7 cellular contexts compared by ENCODE assay signal in genomic region chr2:161414385-161415040, GRCh38. TPM values are rescaled to one million over a fixed set of nuclear protein-coding genes. Genes with fewer than 3 reads are reported as not detected.
DNase-seq lines count a peak whose midpoint lies in the region; ATAC-seq and TF ChIP-seq lines count a peak whose summit lies in the region.

No MANE protein-coding gene starts in this region.

- H3K4me1 Mint-ChIP-seq in activated T-helper 2 cell treated with anti-CD3 and anti-CD28 coated beads, Interferon-gamma antibody, Interleukin-2, Interleukin-4, amounts not matched to agents 10 μg/mL and 5 μg/mL and 100 μg/mL, durations not matched to agents 14 hours and 24 hours and 36 hours (ENCODE audit: low read depth): peaks cover 47% of the 10 kb centered on the region

- H3K36me3 Mint-ChIP-seq in activated T-helper 2 cell treated with anti-CD3 and anti-CD28 coated beads, Interferon-gamma antibody, Interleukin-2, Interleukin-4, amounts not matched to agents 10 μg/mL and 5 μg/mL and 100 μg/mL, durations not matched to agents 14 hours and 24 hours and 36 hours (ENCODE audit: low read depth): peaks cover 23% of the 10 kb centered on the region

- peaks cover 54% of the 10 kb centered on the region for H3K27me3 Mint-ChIP-seq in activated T-helper 2 cell treated with anti-CD3 and anti-CD28 coated beads, Interferon-gamma antibody, Interleukin-2, Interleukin-4, amounts not matched to agents 10 μg/mL and 5 μg/mL and 100 μg/mL, durations not matched to agents 14 hours and 24 hours and 36 hours (ENCODE audit: low read depth)

- ATAC-seq in GM21423 (IDR thresholded peaks at IDR 0.05; ENCODE audit: unreplicated experiment): peak; percentile 38

- H3K9ac ChIP-seq in rectal smooth muscle tissue (ENCODE audit: low read length): no peak overlapping the region

- H3K4me1 ChIP-seq in right atrium auricular region (peaks cover 0 to 46% of the 10 kb centered on the region in 2 donors), rectal smooth muscle tissue (ENCODE audit: control insufficient read depth, insufficient read depth, low read length) (peaks cover 4% of the 10 kb centered on the region)

- intact Hi-C loops in activated T-helper 2 cell treated with anti-CD3 and anti-CD28 coated beads, Interferon-gamma antibody, Interleukin-2, Interleukin-4, amounts not matched to agents 10 μg/mL and 5 μg/mL and 100 μg/mL, durations not matched to agents 14 hours and 24 hours and 36 hours (cut with micrococcal nuclease): loop anchor here (5.0 kb wide), 2 partner anchors 107 to 177 kb away; partner anchors contain the start of gene PSMD14

- DNase-seq in ELR (ENCODE audit: low read depth) (peak; percentile 71), LoVo (ENCODE audit: low spot score) (peak; percentile 44), right atrium auricular region (ENCODE audit: low spot score) (no peak), KG1 (lab: John Stamatoyannopoulos, UW) (no peak)
- DNase-seq in activated T-helper 2 cell treated with anti-CD3 and anti-CD28 coated beads, Interferon-gamma antibody, Interleukin-2, Interleukin-4, amounts not matched to agents 10 μg/mL and 5 μg/mL and 100 μg/mL, durations not matched to agents 14 hours and 24 hours and 36 hours (ENCODE audit: low spot score): peak; percentile 10

- H3K27ac ChIP-seq in right atrium auricular region (no peak overlapping the region), rectal smooth muscle tissue (ENCODE audit: low read depth, low read length) (no peak overlapping the region)

- H3K27me3 ChIP-seq in right atrium auricular region (peaks cover 38 to 47% of the 10 kb centered on the region in 2 donors), rectal smooth muscle tissue (ENCODE audit: control insufficient read depth, insufficient read depth, low read length) (peaks cover 45% of the 10 kb centered on the region)

- H3K4me3 Mint-ChIP-seq in activated T-helper 2 cell treated with anti-CD3 and anti-CD28 coated beads, Interferon-gamma antibody, Interleukin-2, Interleukin-4, amounts not matched to agents 10 μg/mL and 5 μg/mL and 100 μg/mL, durations not matched to agents 14 hours and 24 hours and 36 hours (ENCODE audit: low read depth): peak overlapping the region; percentile 77

- no peak for TF ChIP-seq CTCF in right atrium auricular region (IDR thresholded peaks at IDR 0.05)

- no peak overlapping the region for H3K27ac Mint-ChIP-seq in activated T-helper 2 cell treated with anti-CD3 and anti-CD28 coated beads, Interferon-gamma antibody, Interleukin-2, Interleukin-4, amounts not matched to agents 10 μg/mL and 5 μg/mL and 100 μg/mL, durations not matched to agents 14 hours and 24 hours and 36 hours

- no peaks in the 10 kb centered on the region for H3K9me3 Mint-ChIP-seq in activated T-helper 2 cell treated with anti-CD3 and anti-CD28 coated beads, Interferon-gamma antibody, Interleukin-2, Interleukin-4, amounts not matched to agents 10 μg/mL and 5 μg/mL and 100 μg/mL, durations not matched to agents 14 hours and 24 hours and 36 hours

- H3K36me3 ChIP-seq in right atrium auricular region: no peaks in the 10 kb centered on the region
- H3K36me3 ChIP-seq in rectal smooth muscle tissue (ENCODE audit: control insufficient read depth, insufficient read depth, low read length): no peaks in the 10 kb centered on the region

- H3K9me3 ChIP-seq in right atrium auricular region: no peaks in the 10 kb centered on the region

- peak overlapping the region; percentile 36 to 52 for H3K4me3 ChIP-seq in right atrium auricular region
- peak overlapping the region; percentile 68 for H3K4me3 ChIP-seq in rectal smooth muscle tissue (ENCODE audit: low read length)

RNA-seq across cellular contexts. Expression of gene TBR1, which starts 1.6 kb away (rescaled TPM):
- total RNA-seq in activated T-helper 2 cell treated with anti-CD3 and anti-CD28 coated beads, Interferon-gamma antibody, Interleukin-2, Interleukin-4, amounts not matched to agents 10 μg/mL and 5 μg/mL and 100 μg/mL, durations not matched to agents 14 hours and 24 hours and 36 hours: 0.02 TPM in 1 of 2 replicates, not detected in the other
- total RNA-seq in right atrium auricular region: not detected

Comparison
In these comparisons a context has a peak if more than half of its experiments do, and no peak if none do; other contexts are left out.
1. DNase-seq: peak in ELR (single experiment), LoVo (single experiment) and activated T-helper 2 cell treated with anti-CD3 and anti-CD28 coated beads, Interferon-gamma antibody, Interleukin-2, Interleukin-4, amounts not matched to agents 10 μg/mL and 5 μg/mL and 100 μg/mL, durations not matched to agents 14 hours and 24 hours and 36 hours (single experiment); none in right atrium auricular region (single experiment) and KG1 (single experiment).